In the genomic region with DNA sequence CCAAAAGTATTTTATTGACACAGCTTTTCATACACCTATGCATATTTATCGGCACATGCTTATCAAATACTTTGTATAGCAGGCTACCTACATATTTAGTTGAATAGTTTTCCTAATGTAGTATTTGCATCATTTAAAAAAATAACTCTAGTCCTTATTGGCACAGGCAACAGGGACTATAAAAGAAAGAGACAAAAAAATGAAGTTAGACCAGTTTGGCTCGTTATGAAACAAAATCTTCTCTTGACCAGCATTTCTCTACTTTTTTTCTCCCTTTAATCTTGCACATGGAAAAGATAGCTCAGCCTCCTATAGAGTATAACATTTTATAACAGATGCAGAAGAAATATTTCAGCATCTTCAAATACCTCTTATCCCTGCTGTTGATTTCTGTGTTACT, we compare ENCODE assay signal across 13 cellular contexts.
"Had no signal": no experiment of that assay in that cellular context is flagged by ENCODE, and none has a peak within 500 bp of the region (broad histone marks: within the 10 kb centered on the region; RNA-seq: fewer than 3 reads in every experiment).

No MANE protein-coding gene starts in this region.

- H3K4me3 Mint-ChIP-seq: activated B cell treated with CpG ODN at 0.5 μM for 24 hours; activated CD4-positive, alpha-beta T cell treated with anti-CD3 and anti-CD28 coated beads, Interleukin-2, amount 10 ng/mL, durations not matched to agents 24 days and 14 days; activated naive CD4-positive, alpha-beta T cell treated with anti-CD3 and anti-CD28 coated beads for 36 hours; natural killer cell; stimulated activated naive CD8-positive, alpha-beta T cell treated with anti-CD3 and anti-CD28 coated beads, Interleukin-15, Interleukin-2, amounts not matched to agents 100 ng/mL and 50 ng/mL, for 24 hours; T-helper 17 cell had no signal

- H3K27ac Mint-ChIP-seq: activated B cell treated with CpG ODN at 0.5 μM for 24 hours; activated CD4-positive, alpha-beta T cell treated with anti-CD3 and anti-CD28 coated beads, Interleukin-2, amount 10 ng/mL, durations not matched to agents 24 days and 14 days; activated naive CD4-positive, alpha-beta T cell treated with anti-CD3 and anti-CD28 coated beads for 36 hours; natural killer cell; stimulated activated naive CD8-positive, alpha-beta T cell treated with anti-CD3 and anti-CD28 coated beads, Interleukin-15, Interleukin-2, amounts not matched to agents 100 ng/mL and 50 ng/mL, for 24 hours; T-helper 17 cell had no signal

- DNase-seq: activated B cell treated with CpG ODN at 0.5 μM for 24 hours; activated CD4-positive, alpha-beta T cell treated with anti-CD3 and anti-CD28 coated beads, Interleukin-2, amount 10 ng/mL, durations not matched to agents 24 days and 14 days; activated CD8-positive, alpha-beta memory T cell treated with anti-CD3 and anti-CD28 coated beads for 24 hours; activated naive CD4-positive, alpha-beta T cell treated with anti-CD3 and anti-CD28 coated beads for 36 hours; caudate nucleus; colonic mucosa; effector CD4-positive, alpha-beta T cell; mucosa of descending colon; natural killer cell; nucleus accumbens; stimulated activated CD4-positive, alpha-beta T cell treated with anti-CD3 and anti-CD28 coated beads, Interleukin-4, amount 100 ng/mL, for 24 hours; T-helper 17 cell had no signal

- H3K4me1 Mint-ChIP-seq: activated B cell treated with CpG ODN at 0.5 μM for 24 hours; activated CD4-positive, alpha-beta T cell treated with anti-CD3 and anti-CD28 coated beads, Interleukin-2, amount 10 ng/mL, durations not matched to agents 24 days and 14 days; natural killer cell; T-helper 17 cell had no signal

- H3K27me3 Mint-ChIP-seq: activated B cell treated with CpG ODN at 0.5 μM for 24 hours; activated CD4-positive, alpha-beta T cell treated with anti-CD3 and anti-CD28 coated beads, Interleukin-2, amount 10 ng/mL, durations not matched to agents 24 days and 14 days; stimulated activated naive CD8-positive, alpha-beta T cell treated with anti-CD3 and anti-CD28 coated beads, Interleukin-15, Interleukin-2, amounts not matched to agents 100 ng/mL and 50 ng/mL, for 24 hours; T-helper 17 cell had no signal
